In the genomic region with DNA sequence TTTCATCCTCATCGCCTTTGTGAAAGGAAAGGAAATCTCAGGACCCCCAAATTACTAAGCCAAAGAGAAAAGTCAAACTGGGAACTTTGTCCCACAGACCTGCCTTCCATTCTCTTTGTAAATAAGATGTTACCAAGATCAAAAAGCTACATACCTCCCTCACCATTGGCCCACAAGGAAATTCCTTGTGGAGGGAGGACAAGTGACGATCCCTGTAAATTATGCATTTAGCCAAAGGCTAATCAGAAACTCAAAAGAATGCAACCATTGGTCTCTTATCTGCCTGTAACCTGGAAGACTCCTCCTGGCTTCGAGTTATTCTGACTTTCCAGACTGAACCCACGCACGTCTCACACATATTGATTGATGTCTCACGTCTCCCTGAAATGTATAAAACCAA, we compare ENCODE assay signal across 34 cellular contexts.
"Had no signal": no experiment of that assay in that cellular context is flagged by ENCODE, and none has a peak within 500 bp of the region (broad histone marks: within the 10 kb centered on the region; RNA-seq: fewer than 3 reads in every experiment).

No MANE protein-coding gene starts in this region.

- H3K27me3 Mint-ChIP-seq: activated CD4-positive, alpha-beta memory T cell treated with anti-CD3 and anti-CD28 coated beads for 36 hours; activated naive CD8-positive, alpha-beta T cell treated with anti-CD3 and anti-CD28 coated beads, Interleukin-2, amount 10 ng/mL, durations not matched to agents 7 days and 5 days had no signal

- H3K27ac ChIP-seq: adrenal gland, Peyer's patch, SJSA1 had no signal

- H3K4me1 Mint-ChIP-seq: activated naive CD8-positive, alpha-beta T cell treated with anti-CD3 and anti-CD28 coated beads, Interleukin-2, amount 10 ng/mL, durations not matched to agents 7 days and 5 days; brain had no signal

- H3K27me3 ChIP-seq: adrenal gland, Peyer's patch, SJSA1 had no signal

- H3K36me3 ChIP-seq: adrenal gland, Peyer's patch, SJSA1 had no signal

- H3K9me3 ChIP-seq: adrenal gland, SK-N-SH had no signal

- H3K27ac Mint-ChIP-seq: activated CD4-positive, alpha-beta memory T cell treated with anti-CD3 and anti-CD28 coated beads for 36 hours; activated CD4-positive, alpha-beta T cell treated with anti-CD3 and anti-CD28 coated beads for 36 hours; activated naive CD8-positive, alpha-beta T cell treated with anti-CD3 and anti-CD28 coated beads, Interleukin-2, amount 10 ng/mL, durations not matched to agents 7 days and 5 days; activated T-helper 1 cell treated with anti-CD3 and anti-CD28 coated beads, Interleukin-12 subunit alpha, Interleukin-12 subunit beta, Interleukin-2, Interleukin-4 antibody, amounts not matched to agents 30 ng/mL and 10 ng/mL and 1 ng/mL, durations not matched to agents 14 hours and 24 hours and 36 hours; brain; T-helper 1 cell treated with Interleukin-12 subunit alpha and Interleukin-12 subunit beta and Interleukin-4 antibody, amounts not matched to agents 30 μg/mL and 1 μg/mL, for 36 hours; T-helper 2 cell treated with Interferon-gamma antibody and Interleukin-4, amounts not matched to agents 5 μg/mL and 100 μg/mL, for 36 hours had no signal

- H3K9me2 ChIP-seq: SK-N-SH had no signal

- DNase-seq: activated CD4-positive, alpha-beta memory T cell treated with anti-CD3 and anti-CD28 coated beads for 36 hours; activated CD4-positive, alpha-beta T cell treated with anti-CD3 and anti-CD28 coated beads for 36 hours; activated CD4-positive, alpha-beta T cell treated with anti-CD3 and anti-CD28 coated beads, Interleukin-2, amount 50 U/mL, for 1 hour; activated CD8-positive, alpha-beta memory T cell treated with anti-CD3 and anti-CD28 coated beads, Interleukin-2, amount 50 U/mL, for 4 hours; activated effector memory CD4-positive, alpha-beta T cell treated with Interleukin-2 at 50 U/mL for 16 hours; activated naive CD4-positive, alpha-beta T cell; activated naive CD4-positive, alpha-beta T cell treated with anti-CD3 and anti-CD28 coated beads, Interleukin-2, amount 50 U/mL, for 16 hours; activated naive CD8-positive, alpha-beta T cell treated with anti-CD3 and anti-CD28 coated beads, Interleukin-2, amount 10 ng/mL, durations not matched to agents 7 days and 5 days; activated T-cell treated with anti-CD3 and anti-CD28 coated beads for 4 hours; activated T-cell treated with anti-CD3 and anti-CD28 coated beads, Interleukin-2, amount 50 U/mL, for 4 hours; caudate nucleus; cerebellar nuclear complex; Karpas-422; KBM-7; NCI-H1048; NCI-H1436 treated with DMSO at 0.1 percent for 48 hours; NCI-H1694 treated with DMSO at 0.1 percent for 48 hours; NCI-H2029; NCI-H2227 treated with DMSO at 0.1 percent for 48 hours; NCI-H446; NCI-H510A treated with DMSO at 0.1 percent for 48 hours; NCI-H69; PC-3; Peyer's patch; RPMI8226; SHP77 treated with DMSO at 0.1 percent for 48 hours; SK-N-SH had no signal

- H3K9ac ChIP-seq: SK-N-SH had no signal

- H3K4me3 ChIP-seq: adrenal gland, Peyer's patch, SJSA1 had no signal

- H3K36me3 Mint-ChIP-seq: activated naive CD8-positive, alpha-beta T cell treated with anti-CD3 and anti-CD28 coated beads, Interleukin-2, amount 10 ng/mL, durations not matched to agents 7 days and 5 days; brain had no signal

- H3K4me1 ChIP-seq: adrenal gland, Peyer's patch, SJSA1 had no signal

- ATAC-seq: activated CD4-positive, alpha-beta T cell treated with anti-CD3 and anti-CD28 coated beads for 36 hours; activated CD4-positive, CD25-positive, alpha-beta regulatory T cell treated with anti-CD3 and anti-CD28 coated beads, Interleukin-2, amount 50 U/mL, for 24 hours; activated T-cell treated with anti-CD3 and anti-CD28 coated beads, Interleukin-2, amount 50 U/mL, for 4 hours; PC-3 had no signal

- H3K4me2 ChIP-seq: SK-N-SH had no signal

- H3K4me3 Mint-ChIP-seq: activated CD4-positive, alpha-beta memory T cell treated with anti-CD3 and anti-CD28 coated beads for 36 hours; activated CD4-positive, alpha-beta T cell treated with anti-CD3 and anti-CD28 coated beads for 36 hours; activated naive CD8-positive, alpha-beta T cell treated with anti-CD3 and anti-CD28 coated beads, Interleukin-2, amount 10 ng/mL, durations not matched to agents 7 days and 5 days; activated T-cell treated with anti-CD3 and anti-CD28 coated beads, Interleukin-2, amount 50 U/mL, for 4 hours; activated T-helper 1 cell treated with anti-CD3 and anti-CD28 coated beads, Interleukin-12 subunit alpha, Interleukin-12 subunit beta, Interleukin-2, Interleukin-4 antibody, amounts not matched to agents 30 ng/mL and 10 ng/mL and 1 ng/mL, durations not matched to agents 14 hours and 24 hours and 36 hours; brain; T-helper 1 cell treated with Interleukin-12 subunit alpha and Interleukin-12 subunit beta and Interleukin-4 antibody, amounts not matched to agents 30 μg/mL and 1 μg/mL, for 36 hours; T-helper 2 cell treated with Interferon-gamma antibody and Interleukin-4, amounts not matched to agents 5 μg/mL and 100 μg/mL, for 36 hours had no signal
